Comparison of ENCODE assay signal across 1 cellular context in the genomic region with DNA sequence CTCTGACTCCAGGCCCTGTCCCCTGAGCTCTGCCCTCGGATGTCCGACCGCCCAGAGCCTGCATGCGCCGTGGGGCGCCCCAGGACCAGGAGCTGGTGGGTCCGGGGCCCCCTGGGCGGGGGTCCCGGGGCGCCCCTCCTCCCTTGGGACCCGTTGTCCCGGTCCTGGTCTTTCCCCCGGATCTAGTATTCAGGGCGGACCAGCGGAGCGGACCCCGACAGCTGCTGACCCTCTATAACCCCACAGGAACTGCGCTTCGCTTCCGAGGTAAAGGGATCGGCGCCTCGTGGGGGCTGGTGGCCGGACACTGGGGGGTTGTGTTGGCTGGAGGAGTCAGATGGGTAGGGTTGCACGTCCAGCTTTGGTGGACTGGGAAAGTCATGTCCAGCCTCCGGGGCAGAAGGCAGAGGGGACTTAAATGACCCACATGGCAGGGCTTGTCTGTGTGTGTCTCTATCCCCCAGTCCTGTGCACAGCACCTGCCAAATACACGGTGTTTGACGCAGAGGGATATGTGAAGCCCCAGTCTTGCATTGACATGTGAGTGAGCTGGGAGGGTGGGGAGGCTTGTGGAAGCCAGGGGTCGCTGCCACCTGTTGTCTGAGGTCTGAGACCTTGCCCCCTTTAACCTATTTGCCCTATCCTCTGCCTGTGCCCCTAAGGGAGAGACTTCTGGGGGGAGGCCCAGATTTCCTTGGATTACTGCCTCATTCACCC.
A peak's percentile ranks its signal among the peaks of the same experiment; 100 is the strongest.
TF ChIP-seq lines count a peak whose summit lies in the region.

No MANE protein-coding gene starts in this region.

TF ChIP-seq in HepG2, 621 proteins besides CTCF, POLR2A, EP300 and RAD21 (continues in another document):
- TF ChIP-seq ZNF317 (CRISPR knock-in tag; IDR thresholded peaks at IDR 0.05) (peak; percentile 60; the same call in 1 of the 2 replicates), SRY (CRISPR knock-in tag; IDR thresholded peaks at IDR 0.05) (0 out of 2 replicates have a peak, but pooled peaks have one; percentile 20), ZNF850 (CRISPR knock-in tag; conservative IDR thresholded peaks at IDR 0.05) (0 out of 2 replicates have a peak, but pooled peaks have one; percentile 68), ZNF563 (CRISPR knock-in tag; IDR thresholded peaks at IDR 0.05) (0 out of 2 replicates have a peak, but pooled peaks have one; percentile 10), ZFX (CRISPR knock-in tag; IDR thresholded peaks at IDR 0.05; ENCODE audit: low read depth) (no peak), SAP130 (CRISPR knock-in tag; IDR thresholded peaks at IDR 0.05; ENCODE audit: low read depth) (peak; percentile 52; the same call in 1 of the 2 replicates), CBX1 (IDR thresholded peaks at IDR 0.05; ENCODE audit: low read depth) (no peak), CHD2 (IDR thresholded peaks at IDR 0.05; ENCODE audit: low read depth, low read length) (no peak), SOX5 (CRISPR knock-in tag; IDR thresholded peaks at IDR 0.05; ENCODE audit: borderline replicate concordance) (no peak), ZNF333 (CRISPR knock-in tag; IDR thresholded peaks at IDR 0.05; ENCODE audit: borderline replicate concordance) (0 out of 2 replicates have a peak, but pooled peaks have one; percentile 71), PAF1 (CRISPR knock-in tag; IDR thresholded peaks at IDR 0.05) (no peak), MAZ (IDR thresholded peaks at IDR 0.05; ENCODE audit: borderline replicate concordance, low read depth, low read length) (no peak), MAZ (CRISPR knock-in tag; IDR thresholded peaks at IDR 0.05; ENCODE audit: low read depth) (0 out of 2 replicates have a peak, but pooled peaks have one; percentile 26), KLF15 (CRISPR knock-in tag; IDR thresholded peaks at IDR 0.05; ENCODE audit: borderline replicate concordance) (no peak), ASH2L (IDR thresholded peaks at IDR 0.05; ENCODE audit: insufficient read length, low read depth, low read length) (peak; percentile 10), EHMT2 (IDR thresholded peaks at IDR 0.05; ENCODE audit: borderline replicate concordance, low read depth, low read length) (no peak), PCBP1 (IDR thresholded peaks at IDR 0.05; ENCODE audit: borderline replicate concordance, low read depth, low read length) (0 out of 2 replicates have a peak, but pooled peaks have one; percentile 6), SMC3 (IDR thresholded peaks at IDR 0.05; ENCODE audit: low read length) (peak; percentile 27; the same call in 1 of the 2 replicates), FOSL2 (CRISPR knock-in tag; IDR thresholded peaks at IDR 0.05) (0 out of 2 replicates have a peak, but pooled peaks have one; percentile 7), KLF13 (CRISPR knock-in tag; IDR thresholded peaks at IDR 0.05) (no peak), KDM5A (IDR thresholded peaks at IDR 0.05; ENCODE audit: borderline replicate concordance, low read length) (0 out of 2 replicates have a peak, but pooled peaks have one; percentile 37), BORCS8-MEF2B (CRISPR knock-in tag; IDR thresholded peaks at IDR 0.05) (0 out of 2 replicates have a peak, but pooled peaks have one; percentile 10)
- TF ChIP-seq, protein P1, sequence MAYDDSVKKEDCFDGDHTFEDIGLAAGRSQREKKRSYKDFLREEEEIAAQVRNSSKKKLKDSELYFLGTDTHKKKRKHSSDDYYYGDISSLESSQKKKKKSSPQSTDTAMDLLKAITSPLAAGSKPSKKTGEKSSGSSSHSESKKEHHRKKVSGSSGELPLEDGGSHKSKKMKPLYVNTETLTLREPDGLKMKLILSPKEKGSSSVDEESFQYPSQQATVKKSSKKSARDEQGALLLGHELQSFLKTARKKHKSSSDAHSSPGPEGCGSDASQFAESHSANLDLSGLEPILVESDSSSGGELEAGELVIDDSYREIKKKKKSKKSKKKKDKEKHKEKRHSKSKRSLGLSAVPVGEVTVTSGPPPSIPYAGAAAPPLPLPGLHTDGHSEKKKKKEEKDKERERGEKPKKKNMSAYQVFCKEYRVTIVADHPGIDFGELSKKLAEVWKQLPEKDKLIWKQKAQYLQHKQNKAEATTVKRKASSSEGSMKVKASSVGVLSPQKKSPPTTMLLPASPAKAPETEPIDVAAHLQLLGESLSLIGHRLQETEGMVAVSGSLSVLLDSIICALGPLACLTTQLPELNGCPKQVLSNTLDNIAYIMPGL (CRISPR knock-in tag; IDR thresholded peaks at IDR 0.05; ENCODE audit: borderline replicate concordance in 1 of 2, low read depth in 1 of 2), result peak in 1 of 2 experiments; percentile 51; a peak in 2 of 4 replicates
- TF ChIP-seq, protein P2, sequence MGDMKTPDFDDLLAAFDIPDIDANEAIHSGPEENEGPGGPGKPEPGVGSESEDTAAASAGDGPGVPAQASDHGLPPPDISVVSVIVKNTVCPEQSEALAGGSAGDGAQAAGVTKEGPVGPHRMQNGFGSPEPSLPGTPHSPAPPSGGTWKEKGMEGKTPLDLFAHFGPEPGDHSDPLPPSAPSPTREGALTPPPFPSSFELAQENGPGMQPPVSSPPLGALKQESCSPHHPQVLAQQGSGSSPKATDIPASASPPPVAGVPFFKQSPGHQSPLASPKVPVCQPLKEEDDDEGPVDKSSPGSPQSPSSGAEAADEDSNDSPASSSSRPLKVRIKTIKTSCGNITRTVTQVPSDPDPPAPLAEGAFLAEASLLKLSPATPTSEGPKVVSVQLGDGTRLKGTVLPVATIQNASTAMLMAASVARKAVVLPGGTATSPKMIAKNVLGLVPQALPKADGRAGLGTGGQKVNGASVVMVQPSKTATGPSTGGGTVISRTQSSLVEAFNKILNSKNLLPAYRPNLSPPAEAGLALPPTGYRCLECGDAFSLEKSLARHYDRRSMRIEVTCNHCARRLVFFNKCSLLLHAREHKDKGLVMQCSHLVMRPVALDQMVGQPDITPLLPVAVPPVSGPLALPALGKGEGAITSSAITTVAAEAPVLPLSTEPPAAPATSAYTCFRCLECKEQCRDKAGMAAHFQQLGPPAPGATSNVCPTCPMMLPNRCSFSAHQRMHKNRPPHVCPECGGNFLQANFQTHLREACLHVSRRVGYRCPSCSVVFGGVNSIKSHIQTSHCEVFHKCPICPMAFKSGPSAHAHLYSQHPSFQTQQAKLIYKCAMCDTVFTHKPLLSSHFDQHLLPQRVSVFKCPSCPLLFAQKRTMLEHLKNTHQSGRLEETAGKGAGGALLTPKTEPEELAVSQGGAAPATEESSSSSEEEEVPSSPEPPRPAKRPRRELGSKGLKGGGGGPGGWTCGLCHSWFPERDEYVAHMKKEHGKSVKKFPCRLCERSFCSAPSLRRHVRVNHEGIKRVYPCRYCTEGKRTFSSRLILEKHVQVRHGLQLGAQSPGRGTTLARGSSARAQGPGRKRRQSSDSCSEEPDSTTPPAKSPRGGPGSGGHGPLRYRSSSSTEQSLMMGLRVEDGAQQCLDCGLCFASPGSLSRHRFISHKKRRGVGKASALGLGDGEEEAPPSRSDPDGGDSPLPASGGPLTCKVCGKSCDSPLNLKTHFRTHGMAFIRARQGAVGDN (CRISPR knock-in tag; IDR thresholded peaks at IDR 0.05), result peak; percentile 44
- TF ChIP-seq, protein P3, sequence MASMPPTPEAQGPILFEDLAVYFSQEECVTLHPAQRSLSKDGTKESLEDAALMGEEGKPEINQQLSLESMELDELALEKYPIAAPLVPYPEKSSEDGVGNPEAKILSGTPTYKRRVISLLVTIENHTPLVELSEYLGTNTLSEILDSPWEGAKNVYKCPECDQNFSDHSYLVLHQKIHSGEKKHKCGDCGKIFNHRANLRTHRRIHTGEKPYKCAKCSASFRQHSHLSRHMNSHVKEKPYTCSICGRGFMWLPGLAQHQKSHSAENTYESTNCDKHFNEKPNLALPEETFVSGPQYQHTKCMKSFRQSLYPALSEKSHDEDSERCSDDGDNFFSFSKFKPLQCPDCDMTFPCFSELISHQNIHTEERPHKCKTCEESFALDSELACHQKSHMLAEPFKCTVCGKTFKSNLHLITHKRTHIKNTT (CRISPR knock-in tag; IDR thresholded peaks at IDR 0.05), result no peak
- TF ChIP-seq, protein P4, sequence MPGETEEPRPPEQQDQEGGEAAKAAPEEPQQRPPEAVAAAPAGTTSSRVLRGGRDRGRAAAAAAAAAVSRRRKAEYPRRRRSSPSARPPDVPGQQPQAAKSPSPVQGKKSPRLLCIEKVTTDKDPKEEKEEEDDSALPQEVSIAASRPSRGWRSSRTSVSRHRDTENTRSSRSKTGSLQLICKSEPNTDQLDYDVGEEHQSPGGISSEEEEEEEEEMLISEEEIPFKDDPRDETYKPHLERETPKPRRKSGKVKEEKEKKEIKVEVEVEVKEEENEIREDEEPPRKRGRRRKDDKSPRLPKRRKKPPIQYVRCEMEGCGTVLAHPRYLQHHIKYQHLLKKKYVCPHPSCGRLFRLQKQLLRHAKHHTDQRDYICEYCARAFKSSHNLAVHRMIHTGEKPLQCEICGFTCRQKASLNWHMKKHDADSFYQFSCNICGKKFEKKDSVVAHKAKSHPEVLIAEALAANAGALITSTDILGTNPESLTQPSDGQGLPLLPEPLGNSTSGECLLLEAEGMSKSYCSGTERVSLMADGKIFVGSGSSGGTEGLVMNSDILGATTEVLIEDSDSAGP (CRISPR knock-in tag; IDR thresholded peaks at IDR 0.05; ENCODE audit: borderline replicate concordance), result peak; percentile 28; the same call in 1 of the 2 replicates
- TF ChIP-seq, protein P5, sequence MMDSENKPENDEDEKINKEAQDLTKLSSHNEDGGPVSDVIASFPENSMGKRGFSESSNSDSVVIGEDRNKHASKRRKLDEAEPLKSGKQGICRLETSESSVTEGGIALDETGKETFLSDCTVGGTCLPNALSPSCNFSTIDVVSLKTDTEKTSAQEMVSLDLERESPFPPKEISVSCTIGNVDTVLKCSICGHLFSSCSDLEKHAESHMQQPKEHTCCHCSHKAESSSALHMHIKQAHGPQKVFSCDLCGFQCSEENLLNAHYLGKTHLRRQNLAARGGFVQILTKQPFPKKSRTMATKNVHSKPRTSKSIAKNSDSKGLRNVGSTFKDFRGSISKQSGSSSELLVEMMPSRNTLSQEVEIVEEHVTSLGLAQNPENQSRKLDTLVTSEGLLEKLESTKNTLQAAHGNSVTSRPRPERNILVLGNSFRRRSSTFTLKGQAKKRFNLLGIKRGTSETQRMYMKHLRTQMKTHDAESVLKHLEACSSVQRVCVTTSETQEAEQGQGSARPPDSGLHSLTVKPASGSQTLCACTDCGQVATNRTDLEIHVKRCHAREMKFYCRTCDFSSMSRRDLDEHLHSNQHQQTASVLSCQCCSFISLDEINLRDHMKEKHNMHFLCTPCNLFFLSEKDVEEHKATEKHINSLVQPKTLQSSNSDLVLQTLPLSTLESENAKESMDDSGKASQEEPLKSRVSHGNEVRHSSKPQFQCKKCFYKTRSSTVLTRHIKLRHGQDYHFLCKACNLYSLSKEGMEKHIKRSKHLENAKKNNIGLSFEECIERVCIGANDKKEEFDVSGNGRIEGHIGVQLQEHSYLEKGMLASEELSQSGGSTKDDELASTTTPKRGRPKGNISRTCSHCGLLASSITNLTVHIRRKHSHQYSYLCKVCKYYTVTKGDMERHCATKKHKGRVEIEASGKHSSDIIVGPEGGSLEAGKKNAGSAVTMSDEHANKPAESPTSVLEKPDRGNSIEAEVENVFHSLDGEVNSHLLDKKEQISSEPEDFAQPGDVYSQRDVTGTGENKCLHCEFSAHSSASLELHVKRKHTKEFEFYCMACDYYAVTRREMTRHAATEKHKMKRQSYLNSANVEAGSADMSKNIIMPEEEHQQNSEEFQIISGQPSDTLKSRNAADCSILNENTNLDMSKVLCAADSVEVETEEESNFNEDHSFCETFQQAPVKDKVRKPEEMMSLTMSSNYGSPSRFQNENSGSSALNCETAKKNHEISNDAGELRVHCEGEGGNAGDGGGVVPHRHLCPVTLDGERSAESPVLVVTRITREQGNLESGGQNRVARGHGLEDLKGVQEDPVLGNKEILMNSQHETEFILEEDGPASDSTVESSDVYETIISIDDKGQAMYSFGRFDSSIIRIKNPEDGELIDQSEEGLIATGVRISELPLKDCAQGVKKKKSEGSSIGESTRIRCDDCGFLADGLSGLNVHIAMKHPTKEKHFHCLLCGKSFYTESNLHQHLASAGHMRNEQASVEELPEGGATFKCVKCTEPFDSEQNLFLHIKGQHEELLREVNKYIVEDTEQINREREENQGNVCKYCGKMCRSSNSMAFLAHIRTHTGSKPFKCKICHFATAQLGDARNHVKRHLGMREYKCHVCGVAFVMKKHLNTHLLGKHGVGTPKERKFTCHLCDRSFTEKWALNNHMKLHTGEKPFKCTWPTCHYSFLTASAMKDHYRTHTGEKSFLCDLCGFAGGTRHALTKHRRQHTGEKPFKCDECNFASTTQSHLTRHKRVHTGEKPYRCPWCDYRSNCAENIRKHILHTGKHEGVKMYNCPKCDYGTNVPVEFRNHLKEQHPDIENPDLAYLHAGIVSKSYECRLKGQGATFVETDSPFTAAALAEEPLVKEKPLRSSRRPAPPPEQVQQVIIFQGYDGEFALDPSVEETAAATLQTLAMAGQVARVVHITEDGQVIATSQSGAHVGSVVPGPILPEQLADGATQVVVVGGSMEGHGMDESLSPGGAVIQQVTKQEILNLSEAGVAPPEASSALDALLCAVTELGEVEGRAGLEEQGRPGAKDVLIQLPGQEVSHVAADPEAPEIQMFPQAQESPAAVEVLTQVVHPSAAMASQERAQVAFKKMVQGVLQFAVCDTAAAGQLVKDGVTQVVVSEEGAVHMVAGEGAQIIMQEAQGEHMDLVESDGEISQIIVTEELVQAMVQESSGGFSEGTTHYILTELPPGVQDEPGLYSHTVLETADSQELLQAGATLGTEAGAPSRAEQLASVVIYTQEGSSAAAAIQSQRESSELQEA (CRISPR knock-in tag; IDR thresholded peaks at IDR 0.05; ENCODE audit: not compliant biosample characterization), result peak; percentile 5
- TF ChIP-seq, protein P6, sequence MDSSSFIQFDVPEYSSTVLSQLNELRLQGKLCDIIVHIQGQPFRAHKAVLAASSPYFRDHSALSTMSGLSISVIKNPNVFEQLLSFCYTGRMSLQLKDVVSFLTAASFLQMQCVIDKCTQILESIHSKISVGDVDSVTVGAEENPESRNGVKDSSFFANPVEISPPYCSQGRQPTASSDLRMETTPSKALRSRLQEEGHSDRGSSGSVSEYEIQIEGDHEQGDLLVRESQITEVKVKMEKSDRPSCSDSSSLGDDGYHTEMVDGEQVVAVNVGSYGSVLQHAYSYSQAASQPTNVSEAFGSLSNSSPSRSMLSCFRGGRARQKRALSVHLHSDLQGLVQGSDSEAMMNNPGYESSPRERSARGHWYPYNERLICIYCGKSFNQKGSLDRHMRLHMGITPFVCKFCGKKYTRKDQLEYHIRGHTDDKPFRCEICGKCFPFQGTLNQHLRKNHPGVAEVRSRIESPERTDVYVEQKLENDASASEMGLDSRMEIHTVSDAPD (CRISPR knock-in tag; IDR thresholded peaks at IDR 0.05), result no peak
- TF ChIP-seq, protein P7, sequence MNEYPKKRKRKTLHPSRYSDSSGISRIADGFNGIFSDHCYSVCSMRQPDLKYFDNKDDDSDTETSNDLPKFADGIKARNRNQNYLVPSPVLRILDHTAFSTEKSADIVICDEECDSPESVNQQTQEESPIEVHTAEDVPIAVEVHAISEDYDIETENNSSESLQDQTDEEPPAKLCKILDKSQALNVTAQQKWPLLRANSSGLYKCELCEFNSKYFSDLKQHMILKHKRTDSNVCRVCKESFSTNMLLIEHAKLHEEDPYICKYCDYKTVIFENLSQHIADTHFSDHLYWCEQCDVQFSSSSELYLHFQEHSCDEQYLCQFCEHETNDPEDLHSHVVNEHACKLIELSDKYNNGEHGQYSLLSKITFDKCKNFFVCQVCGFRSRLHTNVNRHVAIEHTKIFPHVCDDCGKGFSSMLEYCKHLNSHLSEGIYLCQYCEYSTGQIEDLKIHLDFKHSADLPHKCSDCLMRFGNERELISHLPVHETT (CRISPR knock-in tag; conservative IDR thresholded peaks at IDR 0.05), result 0 out of 2 replicates have a peak, but pooled peaks have one; percentile 43
